8 cellular contexts compared by ENCODE assay signal in the genomic region with DNA sequence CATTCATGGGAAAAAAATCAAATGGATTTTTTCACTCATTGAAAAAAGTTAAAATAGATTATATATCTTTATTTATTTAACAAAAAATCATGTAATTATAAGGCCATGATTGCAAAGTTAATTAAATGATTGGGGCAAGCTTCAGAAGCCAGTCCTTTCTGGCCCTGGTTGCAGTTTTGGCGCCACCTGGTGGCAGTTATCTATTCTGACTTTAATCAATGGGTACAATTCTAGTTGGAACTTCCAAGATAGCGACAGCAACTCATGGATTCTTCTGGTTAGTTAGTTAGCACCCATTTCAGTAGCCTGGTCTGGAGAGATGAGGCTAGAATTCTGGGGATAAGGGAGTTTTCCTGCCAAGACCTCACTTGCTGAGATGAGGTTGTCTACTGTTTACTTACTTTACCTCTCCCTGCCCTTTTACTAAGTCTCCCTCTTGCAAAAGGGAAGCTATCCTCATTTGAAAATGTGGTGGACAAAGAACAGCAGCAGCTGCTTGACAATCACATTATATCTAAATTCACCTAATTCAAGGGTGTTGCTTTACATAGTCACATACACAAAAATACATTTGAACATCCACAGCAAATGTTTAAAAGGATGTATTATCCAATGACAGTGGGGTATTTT. TPM values are rescaled to one million over a fixed set of nuclear protein-coding genes. Genes with fewer than 3 reads are reported as not detected.
DNase-seq lines count a peak whose midpoint lies in the region; ATAC-seq, FAIRE-seq and TF ChIP-seq lines count a peak whose summit lies in the region.

No MANE protein-coding gene starts in this region.

- no peak overlapping the region for H3K4me3 ChIP-seq in AG04450 (ENCODE audit: low read depth, low read length)
- H3K4me3 ChIP-seq in body of pancreas: no peak overlapping the region

- 12 to 22% methylated on average over 2 of the region's 2 CpGs for WGBS in body of pancreas, 2 donors

- no peak for TF ChIP-seq POLR2A in body of pancreas (IDR thresholded peaks at IDR 0.05)

- H3K27ac ChIP-seq in AG04450 (ENCODE audit: low read depth, low read length) (no peak overlapping the region), body of pancreas (no peak overlapping the region)

- peaks cover 11% of the 10 kb centered on the region for H3K4me1 ChIP-seq in body of pancreas

- intact Hi-C loops in body of pancreas (cut with DNase I): loop anchor here (5.0 kb wide), 1 partner anchor 403 kb away; no protein-coding TSS in a partner anchor

- FAIRE-seq in GM19239 (lab: Jason Lieb, UNC): peak; percentile 91

- CTCF ChIA-PET in AG04450 (lab: Charles Lee): interaction anchor here (0.6 to 7.0 kb wide), 96 partner anchors 9 to 666 kb away, joined by 3 to 215 read pairs (median 4); partner anchors contain the start of genes NOC3L and SLC35G1

- TF ChIP-seq CTCF in AG04450 (IDR thresholded peaks at IDR 0.05; ENCODE audit: low read depth, low read length) (peak; percentile 79), body of pancreas (IDR thresholded peaks at IDR 0.05) (peak; percentile 66 to 96 (median 79))

- peak; percentile 43 for ATAC-seq in body of pancreas

- no peak for DNase-seq in AG04450 (ENCODE audit: low read depth, low spot score)
- DNase-seq in GM19239 (ENCODE audit: insufficient read length, low spot score): peak; percentile 17
- DNase-seq in NCI-H146 treated with DMSO at 0.1 percent for 48 hours (lab: John Stamatoyannopoulos, UW; ENCODE audit: unreplicated experiment): peak; percentile 21
- peak; percentile 32 for DNase-seq in UCSD-AML1 (lab: John Stamatoyannopoulos, UW; ENCODE audit: unreplicated experiment)
- DNase-seq in body of pancreas: peak; percentile 73 to 81 (median 77)
- peak; percentile 71 for DNase-seq in iPS-NIHi7 (ENCODE audit: extremely low spot score)
- DNase-seq in stimulated activated CD4-positive, alpha-beta T cell treated with anti-CD3 and anti-CD28 coated beads, Interleukin-15, amount 100 ng/mL, for 1 hour (ENCODE audit: low read depth in 1 of 2, low spot score in 1 of 2): peak; percentile 16 to 37
- DNase-seq in COR-L47 (lab: John Stamatoyannopoulos, UW): no peak

- H3K36me3 ChIP-seq in body of pancreas (replicated peaks in 1 of 2; ENCODE audit: insufficient read depth in 1 of 2, low read depth in 2 of 2): peaks cover 0 to 10% of the 10 kb centered on the region in 2 donors

- H3K27me3 ChIP-seq in AG04450 (ENCODE audit: control insufficient read depth, insufficient read depth, low read length): no peaks in the 10 kb centered on the region
- no peaks in the 10 kb centered on the region for H3K27me3 ChIP-seq in body of pancreas

- POLR2A ChIA-PET in AG04450 (lab: Yijun Ruan, JAX): interaction anchor here (0.7 kb wide), 1 partner anchor 259 kb away, joined by 6 read pairs; no protein-coding TSS in a partner anchor

- H3K9me3 ChIP-seq in AG04450 (ENCODE audit: control insufficient read depth, insufficient read depth, low read length) (no peaks in the 10 kb centered on the region), body of pancreas (no peaks in the 10 kb centered on the region)

RNA-seq across cellular contexts. Expression of gene NOC3L, which starts 42.3 kb away (rescaled TPM):
- polyA plus RNA-seq in AG04450 (2011; rRNA removed): 14.8 and 20.9 TPM in 2 replicates
- polyA minus RNA-seq in AG04450 (2011; rRNA and poly(A)+ RNA removed): 11.6 and 16.4 TPM in 2 replicates
- total RNA-seq in body of pancreas: 10 to 100 TPM; 13.5 to 14.8 TPM

Comparison
In these comparisons a context has a peak if more than half of its experiments do, and no peak if none do; other contexts are left out.
1. DNase-seq: peak in GM19239 (single experiment), NCI-H146 treated with DMSO at 0.1 percent for 48 hours (single experiment), UCSD-AML1 (single experiment), body of pancreas (4 of 4), iPS-NIHi7 (single experiment) and stimulated activated CD4-positive, alpha-beta T cell treated with anti-CD3 and anti-CD28 coated beads, Interleukin-15, amount 100 ng/mL, for 1 hour (2 of 2); none in AG04450 (single experiment) and COR-L47 (single experiment).